In genomic region chrX:102651242-102651967, GRCh38 we compare ENCODE assay signal across 8 cellular contexts. TPM values are rescaled to one million over a fixed set of nuclear protein-coding genes. Genes with fewer than 3 reads are reported as not detected.
A peak's percentile ranks its signal among the peaks of the same experiment; 100 is the strongest.
DNase-seq lines count a peak whose midpoint lies in the region; ATAC-seq and TF ChIP-seq lines count a peak whose summit lies in the region.

Gene GPRASP1 (plus strand): TSS chrX:102651483. CDS start chrX:102653914, 2,431 bp downstream.

- H3K36me3 ChIP-seq in lower lobe of right lung = no peaks in the 10 kb centered on the region

- H3K4me3 ChIP-seq in lower lobe of right lung = peak within 1 kb of the TSS; percentile 61

- intact Hi-C loops in lower lobe of right lung (cut with DNase I) = no loop called here

- TF ChIP-seq CTCF in lower lobe of right lung (IDR thresholded peaks at IDR 0.05) = no peak

- H3K27ac ChIP-seq in lower lobe of right lung = peak within 1 kb of the TSS; percentile 46

- no peaks in the 10 kb centered on the region for H3K9me3 ChIP-seq in lower lobe of right lung

- ATAC-seq in HG03442 (IDR thresholded peaks at IDR 0.05; ENCODE audit: unreplicated experiment) (peak; percentile 46), lower lobe of right lung (peak; percentile 81 to 85)

- in situ Hi-C loops in KBM-7 (cut with MboI; ENCODE audit: low pct_unique_long_range_greater_than_20kb, low sequenced_read_pairs) = no loop called here

- H3K27me3 ChIP-seq in lower lobe of right lung (ENCODE audit: low read depth) = no peaks in the 10 kb centered on the region

- no peaks in the 10 kb centered on the region for H3K4me1 ChIP-seq in lower lobe of right lung

- DNase-seq in CD1c-positive myeloid dendritic cell (ENCODE audit: extremely low spot score) = peak; percentile 21
- DNase-seq in activated CD4-positive, alpha-beta T cell treated with anti-CD3 and anti-CD28 coated beads, Interleukin-2, amount 50 U/mL, for 48 hours = peak; percentile 26 to 33
- DNase-seq in ecto neural progenitor cell (ENCODE audit: low spot score) = peak; percentile 73
- DNase-seq in lower lobe of right lung = peak; percentile 57
- peak; percentile 21 for DNase-seq in stimulated activated CD8-positive, alpha-beta memory T cell treated with anti-CD3 and anti-CD28 coated beads, Interleukin-12 subunit alpha, Interleukin-12 subunit beta, amount 100 ng/mL, for 1 hour (ENCODE audit: low read depth)
- no peak for DNase-seq in KBM-7
- DNase-seq in DMS53 (lab: John Stamatoyannopoulos, UW) = no peak

RNA-seq across cellular contexts. Expression of gene GPRASP1, which starts in this region (rescaled TPM):
- 5.0 TPM for total RNA-seq in lower lobe of right lung

Comparison
In these comparisons a context has a peak if more than half of its experiments do, and no peak if none do; other contexts are left out.
1. DNase-seq: peak in CD1c-positive myeloid dendritic cell (single experiment), activated CD4-positive, alpha-beta T cell treated with anti-CD3 and anti-CD28 coated beads, Interleukin-2, amount 50 U/mL, for 48 hours (2 of 2), ecto neural progenitor cell (single experiment), lower lobe of right lung (single experiment) and stimulated activated CD8-positive, alpha-beta memory T cell treated with anti-CD3 and anti-CD28 coated beads, Interleukin-12 subunit alpha, Interleukin-12 subunit beta, amount 100 ng/mL, for 1 hour (single experiment); none in KBM-7 (single experiment) and DMS53 (single experiment).